8 cellular contexts compared by ENCODE assay signal in the genomic region with DNA sequence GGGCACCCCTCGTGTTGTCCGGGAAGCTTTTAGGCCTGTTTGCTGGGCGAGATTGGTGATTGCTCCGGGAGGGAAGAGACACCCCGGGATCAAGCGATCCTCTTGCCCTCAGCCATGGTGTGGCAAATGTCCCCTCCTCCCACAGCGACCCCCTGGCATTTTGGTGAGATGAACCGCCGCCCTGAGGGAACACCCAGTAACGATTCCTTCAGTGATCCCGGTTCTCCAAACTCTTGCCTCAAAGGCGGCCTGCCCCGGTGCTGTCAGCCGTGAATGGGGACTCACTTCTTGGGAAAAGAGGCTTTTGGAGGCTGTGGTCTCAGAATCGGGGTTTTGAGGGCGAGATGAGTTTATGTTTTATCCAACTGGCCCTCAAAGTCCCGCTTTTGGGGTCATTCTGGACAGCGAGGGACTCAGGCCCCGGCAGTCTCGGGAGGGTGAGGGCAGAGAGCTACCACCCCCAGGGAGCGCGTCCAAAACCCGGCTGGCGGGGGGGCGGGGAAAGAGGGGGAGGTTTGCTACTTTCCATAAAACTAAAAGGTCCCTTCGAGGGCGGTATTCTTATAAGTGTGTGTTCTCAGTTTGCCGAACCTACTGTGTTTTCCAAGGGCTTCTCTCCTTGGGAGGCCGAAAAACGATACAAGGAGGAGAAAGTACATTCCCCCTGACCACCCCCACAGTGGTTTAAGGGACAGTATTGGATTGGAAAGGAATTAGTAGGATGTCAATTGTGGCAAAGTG.
DNase-seq lines count a peak whose midpoint lies in the region; ATAC-seq and TF ChIP-seq lines count a peak whose summit lies in the region.

No MANE protein-coding gene starts in this region.

- peaks cover 20% of the 10 kb centered on the region for H3K27me3 Mint-ChIP-seq in T-helper 17 cell

- TF ChIP-seq CTCF in GM12875 (IDR thresholded peaks at IDR 0.05; ENCODE audit: borderline replicate concordance, insufficient read depth, low read depth, low read length): no peak

- H3K4me3 Mint-ChIP-seq in T-helper 17 cell: peak overlapping the region; percentile 80

- ATAC-seq in T-helper 17 cell (no peak), GM21619 (IDR thresholded peaks at IDR 0.05; ENCODE audit: unreplicated experiment) (no peak), GM19351 (IDR thresholded peaks at IDR 0.05; ENCODE audit: unreplicated experiment) (no peak)

- DNase-seq in T-helper 17 cell: no peak
- peak; percentile 15 for DNase-seq in glomerular visceral epithelial cell (ENCODE audit: extremely low spot score)
- no peak for DNase-seq in skeletal muscle cell (ENCODE audit: low read depth)
- no peak for DNase-seq in cerebellar nuclear complex (lab: John Stamatoyannopoulos, UW)
- no peak for DNase-seq in stimulated activated CD4-positive, alpha-beta T cell treated with anti-CD3 and anti-CD28 coated beads, Interleukin-15, amount 100 ng/mL, for 24 hours

- no peaks in the 10 kb centered on the region for H3K36me3 Mint-ChIP-seq in T-helper 17 cell (ENCODE audit: low read depth)

- H3K4me3 ChIP-seq in GM12875 (ENCODE audit: low read depth, low read length) (peak overlapping the region; percentile 61), skeletal muscle cell (ENCODE audit: low read depth, low read length) (peak overlapping the region; percentile 73)

- H3K27ac Mint-ChIP-seq in T-helper 17 cell: no peak overlapping the region

- peaks cover 13% of the 10 kb centered on the region for H3K4me1 Mint-ChIP-seq in T-helper 17 cell

- H3K9me3 ChIP-seq in T-helper 17 cell (ENCODE audit: control insufficient read depth, low read length, poor library complexity, severe bottlenecking): no peaks in the 10 kb centered on the region
